Comparison of ENCODE assay signal across 21 cellular contexts in the genomic region with DNA sequence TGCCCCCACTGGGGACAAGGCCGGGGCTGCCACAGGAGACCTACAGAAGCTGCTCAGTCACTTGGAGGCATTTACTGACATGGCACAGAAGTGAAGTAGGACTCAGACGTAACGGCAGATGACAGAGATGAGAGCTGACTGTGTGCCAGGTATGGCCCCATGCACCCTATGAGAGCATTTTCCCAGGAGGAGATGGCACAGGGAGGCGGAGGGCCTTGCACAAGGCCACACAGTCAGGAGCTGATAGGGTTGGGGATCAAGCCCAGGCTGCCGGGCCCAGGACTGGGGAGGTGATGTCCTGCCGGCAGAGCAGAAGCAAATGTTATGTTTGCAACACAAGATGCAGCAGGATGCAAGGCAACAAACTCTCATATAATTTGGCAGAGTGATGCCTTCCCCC. TPM values are rescaled to one million over a fixed set of nuclear protein-coding genes. Genes with fewer than 3 reads are reported as not detected.
"Had no signal": no experiment of that assay in that cellular context is flagged by ENCODE, and none has a peak within 500 bp of the region (broad histone marks: within the 10 kb centered on the region; RNA-seq: fewer than 3 reads in every experiment).

No MANE protein-coding gene starts in this region.

- H3K36me3 ChIP-seq: right lobe of liver, suprapubic skin, transverse colon, vagina had no signal

- H3K27me3 ChIP-seq: right lobe of liver, suprapubic skin, transverse colon, vagina had no signal

- H3K27ac ChIP-seq: coronary artery, right lobe of liver, suprapubic skin, transverse colon, vagina had no signal

- ATAC-seq: naive thymus-derived CD4-positive, alpha-beta T cell; right lobe of liver; stimulated activated naive B cell treated with anti-CD40 and anti-IgM and Interleukin-4, amounts not matched to agents 10 μg/mL and 1 μg/mL and 100 μg/mL, for 72 hours had no signal

- H3K4me1 ChIP-seq: suprapubic skin, transverse colon, vagina had no signal

- H3K4me1 Mint-ChIP-seq: immature natural killer cell; naive thymus-derived CD4-positive, alpha-beta T cell; stimulated activated naive B cell treated with anti-CD40 and anti-IgM and Interleukin-4, amounts not matched to agents 10 μg/mL and 1 μg/mL and 100 μg/mL, for 72 hours had no signal

- H3K27ac Mint-ChIP-seq: immature natural killer cell; naive thymus-derived CD4-positive, alpha-beta T cell; stimulated activated naive B cell treated with anti-CD40 and anti-IgM and Interleukin-4, amounts not matched to agents 10 μg/mL and 1 μg/mL and 100 μg/mL, for 72 hours; stimulated activated naive CD8-positive, alpha-beta T cell treated with anti-CD3 and anti-CD28 coated beads, Interleukin-15, Interleukin-2, amounts not matched to agents 100 ng/mL and 50 ng/mL, for 24 hours had no signal

- H3K4me3 ChIP-seq: coronary artery, right lobe of liver, suprapubic skin, transverse colon, vagina had no signal

- H3K9me3 ChIP-seq: right lobe of liver, suprapubic skin, transverse colon, vagina had no signal

- H3K4me3 Mint-ChIP-seq: immature natural killer cell; naive thymus-derived CD4-positive, alpha-beta T cell; stimulated activated naive B cell treated with anti-CD40 and anti-IgM and Interleukin-4, amounts not matched to agents 10 μg/mL and 1 μg/mL and 100 μg/mL, for 72 hours; stimulated activated naive CD8-positive, alpha-beta T cell treated with anti-CD3 and anti-CD28 coated beads, Interleukin-15, Interleukin-2, amounts not matched to agents 100 ng/mL and 50 ng/mL, for 24 hours had no signal

- DNase-seq: dermis blood vessel endothelial cell; effector memory CD4-positive, alpha-beta T cell; erythroblast; immature natural killer cell; mammary epithelial cell; mesendoderm; naive thymus-derived CD4-positive, alpha-beta T cell; retina; small intestine; stimulated activated CD4-positive, alpha-beta T cell treated with anti-CD3 and anti-CD28 coated beads, Interleukin-15, amount 100 ng/mL, for 24 hours; stimulated activated CD4-positive, alpha-beta T cell treated with anti-CD3 and anti-CD28 coated beads, Interleukin-2, amount 100 ng/mL, for 48 hours; stimulated activated naive B cell treated with anti-CD40 and anti-IgM and Interleukin-4, amounts not matched to agents 10 μg/mL and 1 μg/mL and 100 μg/mL, for 72 hours; transverse colon had no signal

- FAIRE-seq: endothelial cell of umbilical vein, frontal cortex, keratinocyte, small intestine had no signal

RNA-seq across cellular contexts. Expression of a gene that starts 34.1 kb away (rescaled TPM):
- polyA plus RNA-seq: immature natural killer cell; naive thymus-derived CD4-positive, alpha-beta T cell had no signal
